Comparison of ENCODE assay signal across 12 cellular contexts in the genomic region with DNA sequence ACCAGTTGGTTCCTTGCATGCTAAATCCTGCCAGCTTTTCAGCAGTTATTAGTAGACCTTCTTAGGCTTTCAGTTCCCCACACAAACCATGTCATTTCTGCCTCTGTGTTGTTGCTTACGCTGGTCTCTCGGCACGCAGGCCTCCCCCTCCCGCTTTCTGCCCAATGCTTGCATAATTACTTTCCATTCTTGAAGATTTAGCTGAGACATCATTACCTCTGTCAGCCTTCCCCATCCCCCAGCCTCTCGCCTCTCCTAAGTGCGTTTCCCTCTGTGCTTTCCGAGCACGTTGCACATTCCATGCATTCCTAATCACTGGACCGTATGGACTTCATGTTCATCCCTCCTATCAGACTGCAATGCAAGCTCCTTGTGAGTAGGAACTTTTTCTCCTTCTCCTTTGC. TPM values are rescaled to one million over a fixed set of nuclear protein-coding genes. Genes with fewer than 3 reads are reported as not detected.
DNase-seq lines count a peak whose midpoint lies in the region; ATAC-seq and TF ChIP-seq lines count a peak whose summit lies in the region.
"Had no signal": no experiment of that assay in that cellular context is flagged by ENCODE, and none has a peak within 500 bp of the region (broad histone marks: within the 10 kb centered on the region; RNA-seq: fewer than 3 reads in every experiment).

No MANE protein-coding gene starts in this region.

- ATAC-seq in Right ventricle myocardium inferior (no peak), lower lobe of right lung (peak; percentile 32 to 35), HG02973 (IDR thresholded peaks at IDR 0.05; ENCODE audit: unreplicated experiment) (no peak)

- no peak for TF ChIP-seq CTCF in cardiac muscle cell (IDR thresholded peaks at IDR 0.05; ENCODE audit: low read depth, low read length)
- no peak for TF ChIP-seq CTCF in colonic mucosa (IDR thresholded peaks at IDR 0.05)
- no peak for TF ChIP-seq CTCF in lower lobe of right lung (IDR thresholded peaks at IDR 0.05)
- no peak for TF ChIP-seq CTCF in uterus (IDR thresholded peaks at IDR 0.05)
- no peak for TF ChIP-seq CTCF in ascending aorta (IDR thresholded peaks at IDR 0.05)

- no peak overlapping the region for H3K9ac ChIP-seq in colonic mucosa (ENCODE audit: low read depth in 2 of 2, low read length in 2 of 2)

- H3K27ac ChIP-seq in cardiac muscle cell (peak overlapping the region; percentile 67), colonic mucosa (peak overlapping the region; percentile 35), lower lobe of right lung (no peak overlapping the region), uterus (peak overlapping the region in 1 of 2 donors; percentile 39), ascending aorta (no peak overlapping the region)

- intact Hi-C loops in Right ventricle myocardium inferior (cut with DNase I) (no loop called here), colonic mucosa (cut with DNase I) (no loop called here), lower lobe of right lung (cut with DNase I) (no loop called here), uterus (cut with DNase I; ENCODE audit: low total_unique reads) (no loop called here), ascending aorta (cut with DNase I) (loop anchor here (10.0 kb wide), 1 partner anchor 302 kb away; the partner anchor contains the start of gene CSDE1), head of caudate nucleus (cut with DNase I) (no loop called here)

- DNase-seq in cardiac muscle cell (ENCODE audit: low read depth in 1 of 2, low spot score in 1 of 2) (peak; percentile 71 to 77), Right ventricle myocardium inferior (ENCODE audit: missing footprints) (no peak), colonic mucosa (no peak), lower lobe of right lung (no peak), uterus (peak; percentile 45 to 49), ascending aorta (ENCODE audit: low spot score in 2 of 2) (no peak), head of caudate nucleus (no peak)
- DNase-seq: 8988T; activated naive CD4-positive, alpha-beta T cell treated with anti-CD3 and anti-CD28 coated beads for 36 hours; erythroblast; stimulated activated CD4-positive, alpha-beta T cell treated with anti-CD3 and anti-CD28 coated beads, Interleukin-4, amount 100 ng/mL, for 1 hour had no signal

- peaks cover 10% of the 10 kb centered on the region for H3K4me1 ChIP-seq in cardiac muscle cell (ENCODE audit: low read depth)
- H3K4me1 ChIP-seq in colonic mucosa = no peaks in the 10 kb centered on the region
- H3K4me1 ChIP-seq in lower lobe of right lung = no peaks in the 10 kb centered on the region
- peaks cover 0 to 4% of the 10 kb centered on the region in 2 donors for H3K4me1 ChIP-seq in uterus
- H3K4me1 ChIP-seq in ascending aorta = peaks cover 0 to 3% of the 10 kb centered on the region in 2 donors

- H3K4me3 ChIP-seq in cardiac muscle cell (no peak overlapping the region), colonic mucosa (no peak overlapping the region), lower lobe of right lung (no peak overlapping the region), uterus (no peak overlapping the region), ascending aorta (no peak overlapping the region)

- TF ChIP-seq POLR2A in uterus (IDR thresholded peaks at IDR 0.05) = no peak

- H3K27me3 ChIP-seq in cardiac muscle cell = no peaks in the 10 kb centered on the region
- H3K27me3 ChIP-seq in colonic mucosa = no peaks in the 10 kb centered on the region
- no peaks in the 10 kb centered on the region for H3K27me3 ChIP-seq in lower lobe of right lung (ENCODE audit: low read depth)
- no peaks in the 10 kb centered on the region for H3K27me3 ChIP-seq in uterus
- no peaks in the 10 kb centered on the region for H3K27me3 ChIP-seq in ascending aorta

- H3K9me3 ChIP-seq in cardiac muscle cell (ENCODE audit: low read depth) (no peaks in the 10 kb centered on the region), colonic mucosa (no peaks in the 10 kb centered on the region), lower lobe of right lung (no peaks in the 10 kb centered on the region), uterus (no peaks in the 10 kb centered on the region), ascending aorta (no peaks in the 10 kb centered on the region)

- H3K36me3 ChIP-seq in cardiac muscle cell (peaks cover 11% of the 10 kb centered on the region), colonic mucosa (no peaks in the 10 kb centered on the region), lower lobe of right lung (no peaks in the 10 kb centered on the region), uterus (no peaks in the 10 kb centered on the region), ascending aorta (peaks cover 23 to 32% of the 10 kb centered on the region in 2 donors)

RNA-seq across cellular contexts. Expression of gene TSHB, which starts 26.8 kb away (rescaled TPM):
- not detected in 2 replicates for total RNA-seq in cardiac muscle cell
- polyA plus RNA-seq in cardiac muscle cell = not detected in 2 replicates
- total RNA-seq in Right ventricle myocardium inferior = not detected
- total RNA-seq in colonic mucosa = not detected
- not detected for total RNA-seq in lower lobe of right lung
- not detected for total RNA-seq in uterus
- not detected for total RNA-seq in ascending aorta
- total RNA-seq: activated naive CD4-positive, alpha-beta T cell treated with anti-CD3 and anti-CD28 coated beads for 36 hours had no signal

RNA-seq across cellular contexts. Expression of gene TSPAN2, which starts 32.9 kb away (rescaled TPM):
- total RNA-seq in cardiac muscle cell (26.6 and 45.6 TPM in 2 replicates), Right ventricle myocardium inferior (10.3 TPM), colonic mucosa (10 to 100 TPM in 1 of 2 donors, 1 to 10 TPM in 1; 2.1 to 14.6 TPM), lower lobe of right lung (4.3 TPM), uterus (10 to 100 TPM; 40.5 to 87.6 (median 56.8) TPM), ascending aorta (10.9 TPM)
- 87.3 and 88.0 TPM in 2 replicates for polyA plus RNA-seq in cardiac muscle cell

Comparison
In these comparisons a context has a peak if more than half of its experiments do, and no peak if none do; other contexts are left out.
1. DNase-seq: peak in cardiac muscle cell (2 of 2) and uterus (2 of 2); none in Right ventricle myocardium inferior (single experiment), colonic mucosa (single experiment), lower lobe of right lung (single experiment), ascending aorta (0 of 2) and head of caudate nucleus (0 of 42).
2. H3K27ac ChIP-seq: peak in cardiac muscle cell (single experiment) and colonic mucosa (single experiment); none in lower lobe of right lung (single experiment) and ascending aorta (0 of 2).
3. ATAC-seq: peak in lower lobe of right lung (2 of 2); none in Right ventricle myocardium inferior (single experiment) and HG02973 (single experiment).